9 cellular contexts compared by ENCODE assay signal in genomic region chr16:89200124-89200849, GRCh38. TPM values are rescaled to one million over a fixed set of nuclear protein-coding genes. Genes with fewer than 3 reads are reported as not detected.
DNase-seq lines count a peak whose midpoint lies in the region; ATAC-seq, FAIRE-seq and TF ChIP-seq lines count a peak whose summit lies in the region.
"Had no signal": no experiment of that assay in that cellular context is flagged by ENCODE, and none has a peak within 500 bp of the region (broad histone marks: within the 10 kb centered on the region; RNA-seq: fewer than 3 reads in every experiment).

SLC22A31 (minus strand) TSS chr16:89200537; CDS start chr16:89200501, 36 bp downstream.

- H3K27me3 Mint-ChIP-seq in brain = peaks cover 66% of the 10 kb centered on the region
- H3K27me3 Mint-ChIP-seq in naive B cell = peaks cover 17 to 75% (median 35%) of the 10 kb centered on the region in 3 donors

- peak within 1 kb of the TSS; percentile 50 to 74 (median 69) for H3K4me3 Mint-ChIP-seq in brain
- H3K4me3 Mint-ChIP-seq in naive B cell = peak within 1 kb of the TSS in 7 of 8 donors; percentile 26 to 75 (median 53)
- H3K4me3 Mint-ChIP-seq: stimulated activated effector memory CD8-positive, alpha-beta T cell treated with anti-CD3 and anti-CD28 coated beads, Interleukin-12 subunit alpha, Interleukin-12 subunit beta, amount 100 ng/mL, for 72 hours had no signal

- no peaks in the 10 kb centered on the region for H3K36me3 Mint-ChIP-seq in brain
- peaks cover 0 to 8% of the 10 kb centered on the region in 2 donors for H3K36me3 Mint-ChIP-seq in naive B cell
- H3K36me3 Mint-ChIP-seq: stimulated activated effector memory CD8-positive, alpha-beta T cell treated with anti-CD3 and anti-CD28 coated beads, Interleukin-12 subunit alpha, Interleukin-12 subunit beta, amount 100 ng/mL, for 72 hours had no signal

- peaks cover 14 to 19% (median 16%) of the 10 kb centered on the region in 5 experiments for H3K9me3 Mint-ChIP-seq in brain
- peaks cover 0 to 12% (median 7%) of the 10 kb centered on the region in 7 donors for H3K9me3 Mint-ChIP-seq in naive B cell
- H3K9me3 Mint-ChIP-seq: stimulated activated effector memory CD8-positive, alpha-beta T cell treated with anti-CD3 and anti-CD28 coated beads, Interleukin-12 subunit alpha, Interleukin-12 subunit beta, amount 100 ng/mL, for 72 hours had no signal

- ATAC-seq in naive B cell (ENCODE audit: low read depth in 2 of 2) (no peak), HG03135 (IDR thresholded peaks at IDR 0.05; ENCODE audit: unreplicated experiment) (no peak), GM19023 (IDR thresholded peaks at IDR 0.05; ENCODE audit: unreplicated experiment) (no peak)

- H3K27ac Mint-ChIP-seq in brain (no peak within 1 kb of the TSS), naive B cell (no peak within 1 kb of the TSS)
- H3K27ac Mint-ChIP-seq: stimulated activated effector memory CD8-positive, alpha-beta T cell treated with anti-CD3 and anti-CD28 coated beads, Interleukin-12 subunit alpha, Interleukin-12 subunit beta, amount 100 ng/mL, for 72 hours had no signal

- TF ChIP-seq POLR2A in GM12892 (IDR thresholded peaks at IDR 0.05; ENCODE audit: low read depth, low read length) = no peak

- FAIRE-seq in GM12892 (lab: Jason Lieb, UNC) = no peak

- H3K4me1 Mint-ChIP-seq in brain (peaks cover 7% of the 10 kb centered on the region), naive B cell (peaks cover 12 to 18% (median 14%) of the 10 kb centered on the region in 3 donors)

- TF ChIP-seq CTCF in brain (conservative IDR thresholded peaks at IDR 0.05) = no peak

- DNase-seq in AG08396 (ENCODE audit: low spot score) (peak; percentile 20), GM12892 (ENCODE audit: insufficient read length) (peak; percentile 26), naive B cell (no peak), inferior parietal cortex (ENCODE audit: extremely low spot score) (no peak), NCI-H2227 treated with DMSO at 0.1 percent for 48 hours (lab: John Stamatoyannopoulos, UW) (no peak)

RNA-seq across cellular contexts. Expression of gene SLC22A31, which starts in this region (rescaled TPM):
- not detected for polyA plus RNA-seq in GM12892 (2012; ENCODE audit: missing spikeins)
- polyA plus RNA-seq in brain (ENCODE audit: insufficient read depth, low read depth, low replicate concordance) (not detected), naive B cell (ENCODE audit: low read depth in 6 of 6) (not detected)

Comparison
In these comparisons a context has a peak if more than half of its experiments do, and no peak if none do; other contexts are left out.
1. DNase-seq: peak in AG08396 (single experiment) and GM12892 (single experiment); none in naive B cell (single experiment), inferior parietal cortex (single experiment) and NCI-H2227 treated with DMSO at 0.1 percent for 48 hours (single experiment).